ENCODE assay signal across 17 cellular contexts in genomic region chr2:168087406-168087805, GRCh38.
"Had no signal": no experiment of that assay in that cellular context is flagged by ENCODE, and none has a peak within 500 bp of the region (broad histone marks: within the 10 kb centered on the region; RNA-seq: fewer than 3 reads in every experiment).

No MANE protein-coding gene starts in this region.

- H3K9me3 Mint-ChIP-seq: endodermal cell had no signal

- DNase-seq: activated CD4-positive, alpha-beta T cell treated with anti-CD3 and anti-CD28 coated beads, Interleukin-2, amount 50 U/mL, for 4 hours; activated gamma-delta T cell treated with Interleukin-2 at 50 U/mL for 16 hours; endodermal cell; foreskin keratinocyte; glutamatergic neuron; mesendoderm; naive thymus-derived CD4-positive, alpha-beta T cell; ovary; right lobe of liver; stimulated activated CD4-positive, alpha-beta T cell treated with anti-CD3 and anti-CD28 coated beads, Interleukin-4, amount 100 ng/mL, for 24 hours; SW 1271; T-helper 2 cell; tibial artery had no signal

- H3K27ac Mint-ChIP-seq: activated naive CD4-positive, alpha-beta T cell treated with anti-CD3 and anti-CD28 coated beads, Interleukin-2, amount 50 U/mL, for 72 hours; endodermal cell; naive thymus-derived CD4-positive, alpha-beta T cell; stimulated activated effector memory CD8-positive, alpha-beta T cell treated with anti-CD3 and anti-CD28 coated beads, Interleukin-12 subunit alpha, Interleukin-12 subunit beta, amount 100 ng/mL, for 72 hours had no signal

- H3K4me1 ChIP-seq: foreskin keratinocyte, right lobe of liver, tibial artery had no signal

- H3K9me3 ChIP-seq: ovary, right lobe of liver, tibial artery had no signal

- H3K4me3 ChIP-seq: cardiac muscle cell, ovary, right lobe of liver, tibial artery had no signal

- ATAC-seq: activated naive CD4-positive, alpha-beta T cell treated with anti-CD3 and anti-CD28 coated beads, Interleukin-2, amount 50 U/mL, for 72 hours; foreskin keratinocyte; naive thymus-derived CD4-positive, alpha-beta T cell; right lobe of liver; stimulated activated effector memory CD8-positive, alpha-beta T cell treated with anti-CD3 and anti-CD28 coated beads, Interleukin-12 subunit alpha, Interleukin-12 subunit beta, amount 100 ng/mL, for 72 hours had no signal

- H3K36me3 ChIP-seq: cardiac muscle cell, ovary, right lobe of liver, tibial artery had no signal

- H3K36me3 Mint-ChIP-seq: stimulated activated effector memory CD8-positive, alpha-beta T cell treated with anti-CD3 and anti-CD28 coated beads, Interleukin-12 subunit alpha, Interleukin-12 subunit beta, amount 100 ng/mL, for 72 hours had no signal

- H3K27me3 Mint-ChIP-seq: naive thymus-derived CD4-positive, alpha-beta T cell had no signal

- H3K27me3 ChIP-seq: cardiac muscle cell, foreskin keratinocyte, ovary, right lobe of liver, tibial artery had no signal

- H3K4me3 Mint-ChIP-seq: endodermal cell; naive thymus-derived CD4-positive, alpha-beta T cell; stimulated activated effector memory CD8-positive, alpha-beta T cell treated with anti-CD3 and anti-CD28 coated beads, Interleukin-12 subunit alpha, Interleukin-12 subunit beta, amount 100 ng/mL, for 72 hours had no signal

- H3K27ac ChIP-seq: cardiac muscle cell, epithelial cell of prostate, foreskin keratinocyte, ovary, right lobe of liver, tibial artery had no signal
